In the genomic region with DNA sequence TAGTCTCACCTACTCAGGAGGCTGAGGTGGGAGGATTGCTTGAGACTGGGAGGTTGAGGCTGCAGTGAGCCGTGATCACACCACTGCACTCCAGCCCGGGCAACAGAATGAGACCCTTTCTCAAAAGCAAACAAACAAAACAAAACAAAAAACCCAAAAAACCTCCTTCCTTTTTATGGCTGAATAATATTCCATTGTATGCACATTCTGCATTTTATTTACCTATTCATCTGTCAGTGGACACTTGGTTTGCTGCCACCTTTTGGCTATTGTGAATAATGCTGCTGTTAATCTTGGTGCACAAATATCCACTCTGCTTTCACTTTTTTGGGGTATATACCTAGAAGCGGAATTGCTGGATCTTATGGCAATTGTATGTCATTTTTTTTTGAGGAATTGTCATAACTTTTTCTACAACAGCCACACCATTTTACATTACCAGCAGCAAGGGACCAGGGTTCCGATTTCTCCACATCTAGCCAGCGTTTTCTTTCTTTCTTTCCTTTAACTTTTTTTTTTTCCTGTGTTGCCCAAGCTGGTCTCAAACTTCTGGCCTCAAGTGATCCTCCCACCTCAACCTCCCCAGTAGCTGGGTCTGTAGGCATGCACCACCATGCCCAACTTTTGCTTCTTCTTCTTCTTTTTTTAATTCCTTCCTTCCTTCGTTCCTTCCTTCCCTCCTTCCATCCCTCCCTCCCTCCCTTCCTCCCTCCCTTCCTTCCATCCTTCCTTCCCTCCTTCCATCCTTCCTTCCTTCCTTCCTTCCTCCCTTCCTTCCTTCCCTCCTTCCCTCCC, we compare ENCODE assay signal across 8 cellular contexts. TPM values are rescaled to one million over a fixed set of nuclear protein-coding genes. Genes with fewer than 3 reads are reported as not detected.
DNase-seq lines count a peak whose midpoint lies in the region; ATAC-seq and TF ChIP-seq lines count a peak whose summit lies in the region.

No MANE protein-coding gene starts in this region.

- H3K4me3 Mint-ChIP-seq in Caco-2 (ENCODE audit: unreplicated experiment), result no peak overlapping the region

- ATAC-seq in HG02588 (IDR thresholded peaks at IDR 0.05; ENCODE audit: unreplicated experiment), result no peak

- H3K9me3 Mint-ChIP-seq in Caco-2 (ENCODE audit: unreplicated experiment), result peaks cover 5% of the 10 kb centered on the region

- H3K4me1 ChIP-seq in Caco-2 (no peaks in the 10 kb centered on the region), ascending aorta (peaks cover 0 to 7% of the 10 kb centered on the region in 2 donors)

- CTCF ChIA-PET in Caco-2 (lab: Charles Lee), result interaction anchor here (0.6 to 0.7 kb wide), 2 partner anchors 32 to 575 kb away, joined by 3 read pairs; no protein-coding TSS in a partner anchor

- intact Hi-C loops in Caco-2 (cut with micrococcal nuclease; ENCODE audit: unreplicated experiment), result loop anchor here (1.0 to 5.0 kb wide), 2 partner anchors 37 to 226 kb away; no protein-coding TSS in a partner anchor
- intact Hi-C loops in ascending aorta (cut with DNase I), result no loop called here

- POLR2A ChIA-PET in Caco-2 (lab: Charles Lee), result no interaction called here

- peaks cover 6% of the 10 kb centered on the region for H3K9me3 ChIP-seq in Caco-2
- H3K9me3 ChIP-seq in ascending aorta, result no peaks in the 10 kb centered on the region

- BruUV-seq in Caco-2 (replicated peaks; lab: Mats Ljungman, UMichigan), result no TSS peak

- no peak overlapping the region for H3K27ac Mint-ChIP-seq in Caco-2 (ENCODE audit: unreplicated experiment)

- H3K27ac ChIP-seq in ascending aorta, result no peak overlapping the region

- DNase-seq in Caco-2 (peak in 1 of 2 experiments; percentile 35), HFF-Myc (ENCODE audit: extremely low read depth, low read depth) (no peak), ascending aorta (ENCODE audit: low spot score in 2 of 2) (no peak), mesenteric fat pad (ENCODE audit: low spot score) (peak; percentile 12), hypothalamus (lab: John Stamatoyannopoulos, UW) (no peak), MV-4-11 (lab: John Stamatoyannopoulos, UW) (no peak), NCI-H187 treated with DMSO at 0.1 percent for 48 hours (lab: John Stamatoyannopoulos, UW) (no peak)

- H3K36me3 ChIP-seq in Caco-2 (ENCODE audit: control insufficient read depth, insufficient read depth, low read length) (no peaks in the 10 kb centered on the region), ascending aorta (no peaks in the 10 kb centered on the region)

- peaks cover 21% of the 10 kb centered on the region for H3K27me3 Mint-ChIP-seq in Caco-2 (ENCODE audit: insufficient read depth, unreplicated experiment)

- TF ChIP-seq CTCF in Caco-2 (IDR thresholded peaks at IDR 0.05; ENCODE audit: insufficient read depth in 1 of 2, low read depth in 1 of 2, low read length in 1 of 2, severe bottlenecking in 1 of 2, unreplicated experiment in 1 of 2) (peak; percentile 22 to 60), HFF-Myc (IDR thresholded peaks at IDR 0.05; ENCODE audit: low read depth, low read length, missing control alignments) (peak; percentile 49), ascending aorta (IDR thresholded peaks at IDR 0.05) (peak in 2 of 3 experiments; percentile 30 to 50)

- H3K36me3 Mint-ChIP-seq in Caco-2 (ENCODE audit: insufficient read depth, unreplicated experiment), result no peaks in the 10 kb centered on the region

- H3K4me1 Mint-ChIP-seq in Caco-2 (ENCODE audit: low read depth, unreplicated experiment), result no peaks in the 10 kb centered on the region

- H3K27me3 ChIP-seq in Caco-2 (replicated peaks; ENCODE audit: control insufficient read depth, insufficient read depth, low read length) (no peaks in the 10 kb centered on the region), ascending aorta (peaks cover 4% of the 10 kb centered on the region)

- H3K4me3 ChIP-seq in Caco-2 (ENCODE audit: low read depth, low read length) (no peak overlapping the region), HFF-Myc (replicated peaks; ENCODE audit: low read depth, low read length) (no peak overlapping the region), ascending aorta (no peak overlapping the region)

RNA-seq across cellular contexts. Expression of gene NKX2-5, which starts 30.6 kb away (rescaled TPM):
- total RNA-seq in Caco-2 (2022) (not detected in 2 replicates), ascending aorta (not detected), mesenteric fat pad (not detected)
